In genomic region chr4:1803523-1804423, GRCh38 we compare ENCODE assay signal across 1 cellular context.
TF ChIP-seq lines count a peak whose summit lies in the region.

No MANE protein-coding gene starts in this region.

TF ChIP-seq in K562, 482 proteins besides CTCF, POLR2A, EP300 and RAD21 (continued from another document):
- TF ChIP-seq ZBTB33 (CRISPR knock-in tag; IDR thresholded peaks at IDR 0.05) = peak; percentile 49; the same call in 1 of the 2 replicates
